13 cellular contexts compared by ENCODE assay signal in genomic region chrX:106220177-106220576, GRCh38. TPM values are rescaled to one million over a fixed set of nuclear protein-coding genes. Genes with fewer than 3 reads are reported as not detected.
DNase-seq lines count a peak whose midpoint lies in the region; ATAC-seq and TF ChIP-seq lines count a peak whose summit lies in the region.
"Had no signal": no experiment of that assay in that cellular context is flagged by ENCODE, and none has a peak within 500 bp of the region (broad histone marks: within the 10 kb centered on the region; RNA-seq: fewer than 3 reads in every experiment).

No MANE protein-coding gene starts in this region.

- H3K9me3 ChIP-seq in Karpas-422 (ENCODE audit: low read length) (no peaks in the 10 kb centered on the region), mammary epithelial cell (replicated peaks; ENCODE audit: insufficient read depth, low read length) (no peaks in the 10 kb centered on the region), BE2C (no peaks in the 10 kb centered on the region)
- H3K9me3 ChIP-seq: adrenal gland, ovary, suprapubic skin had no signal

- H3K27ac ChIP-seq in C4-2B (no peak overlapping the region), Karpas-422 (ENCODE audit: low read length) (no peak overlapping the region), mammary epithelial cell (ENCODE audit: insufficient read depth, low read depth, low read length) (no peak overlapping the region)
- H3K27ac ChIP-seq: adrenal gland, ovary, suprapubic skin had no signal

- H3K27me3 ChIP-seq in Karpas-422 (ENCODE audit: low read length) (no peaks in the 10 kb centered on the region), mammary epithelial cell (ENCODE audit: insufficient read depth, low read length) (peaks cover 5% of the 10 kb centered on the region), BE2C (no peaks in the 10 kb centered on the region)
- H3K27me3 ChIP-seq: adrenal gland, ovary, suprapubic skin had no signal

- H3K4me3 Mint-ChIP-seq in activated CD8-positive, alpha-beta memory T cell treated with anti-CD3 and anti-CD28 coated beads, Interleukin-2, amount 10 ng/mL, durations not matched to agents 7 days and 5 days = no peak overlapping the region

- no peaks in the 10 kb centered on the region for H3K9me3 Mint-ChIP-seq in activated CD8-positive, alpha-beta memory T cell treated with anti-CD3 and anti-CD28 coated beads, Interleukin-2, amount 10 ng/mL, durations not matched to agents 7 days and 5 days (ENCODE audit: low read depth)

- no peaks in the 10 kb centered on the region for H3K36me3 Mint-ChIP-seq in activated CD8-positive, alpha-beta memory T cell treated with anti-CD3 and anti-CD28 coated beads, Interleukin-2, amount 10 ng/mL, durations not matched to agents 7 days and 5 days

- H3K36me3 ChIP-seq in Karpas-422 (ENCODE audit: insufficient read depth, low read length) = no peaks in the 10 kb centered on the region
- no peaks in the 10 kb centered on the region for H3K36me3 ChIP-seq in mammary epithelial cell (ENCODE audit: insufficient read depth, low read length)
- no peaks in the 10 kb centered on the region for H3K36me3 ChIP-seq in BE2C
- H3K36me3 ChIP-seq: adrenal gland, ovary, suprapubic skin had no signal

- H3K79me2 ChIP-seq in Karpas-422 (ENCODE audit: low read length) (no peaks in the 10 kb centered on the region), mammary epithelial cell (ENCODE audit: insufficient read depth, low read length) (no peaks in the 10 kb centered on the region)

- H2AFZ ChIP-seq in Karpas-422 (ENCODE audit: low read length) (no peak overlapping the region), mammary epithelial cell (ENCODE audit: low read depth, low read length) (no peak overlapping the region)

- TF ChIP-seq CTCF in C4-2B (conservative IDR thresholded peaks at IDR 0.05) = peak; percentile 64
- TF ChIP-seq CTCF in mammary epithelial cell (conservative IDR thresholded peaks at IDR 0.05 in 1 of 2, IDR thresholded peaks at IDR 0.05 in 1 of 2; ENCODE audit: extremely low read depth in 1 of 2, insufficient read depth in 1 of 2, low read depth in 1 of 2, low read length in 2 of 2) = peak; percentile 62 to 67
- TF ChIP-seq CTCF in BE2C (IDR thresholded peaks at IDR 0.05; ENCODE audit: low read depth, low read length) = no peak

- intact Hi-C loops in mammary epithelial cell (cut with micrococcal nuclease) = no loop called here

- no peak overlapping the region for H3K27ac Mint-ChIP-seq in activated CD8-positive, alpha-beta memory T cell treated with anti-CD3 and anti-CD28 coated beads, Interleukin-2, amount 10 ng/mL, durations not matched to agents 7 days and 5 days

- no peaks in the 10 kb centered on the region for H3K9me2 ChIP-seq in Karpas-422 (replicated peaks; ENCODE audit: insufficient read depth, low read length)

- H3K27me3 Mint-ChIP-seq in activated CD8-positive, alpha-beta memory T cell treated with anti-CD3 and anti-CD28 coated beads, Interleukin-2, amount 10 ng/mL, durations not matched to agents 7 days and 5 days = no peaks in the 10 kb centered on the region

- ATAC-seq in activated CD8-positive, alpha-beta memory T cell treated with anti-CD3 and anti-CD28 coated beads, Interleukin-2, amount 10 ng/mL, durations not matched to agents 7 days and 5 days = no peak

- no peaks in the 10 kb centered on the region for H4K20me1 ChIP-seq in Karpas-422 (ENCODE audit: insufficient read depth, low read depth, low read length)
- H4K20me1 ChIP-seq in mammary epithelial cell (ENCODE audit: insufficient read depth, low read length) = no peaks in the 10 kb centered on the region

- WGBS in mammary epithelial cell (ENCODE audit: low coverage, missing lambda C conversion rate) = 21% methylated on average over 2 of the region's 2 CpGs

- BruUV-seq in mammary epithelial cell (replicated peaks; lab: Mats Ljungman, UMichigan) = no TSS peak

- peak; percentile 57 for DNase-seq in Karpas-422
- no peak for DNase-seq in mammary epithelial cell
- peak; percentile 25 for DNase-seq in midbrain (lab: John Stamatoyannopoulos, UW)
- DNase-seq in activated naive CD4-positive, alpha-beta T cell (lab: John Stamatoyannopoulos, UW) = no peak
- DNase-seq in NCI-H446 treated with DMSO at 0.1 percent for 48 hours (lab: John Stamatoyannopoulos, UW) = no peak
- DNase-seq in BE2C = no peak
- DNase-seq in activated CD8-positive, alpha-beta memory T cell treated with anti-CD3 and anti-CD28 coated beads, Interleukin-2, amount 10 ng/mL, durations not matched to agents 7 days and 5 days = no peak
- DNase-seq: adrenal gland, NCI-H1105, ovary had no signal

- H3K4me3 ChIP-seq in Karpas-422 (ENCODE audit: low read length) = no peak overlapping the region
- no peak overlapping the region for H3K4me3 ChIP-seq in mammary epithelial cell (replicated peaks in 1 of 3; ENCODE audit: insufficient read depth in 1 of 3, low read depth in 2 of 3, low read length in 3 of 3)
- no peak overlapping the region for H3K4me3 ChIP-seq in BE2C (ENCODE audit: low read depth, low read length)
- H3K4me3 ChIP-seq: adrenal gland, ovary, suprapubic skin had no signal

- no peaks in the 10 kb centered on the region for H3K4me1 Mint-ChIP-seq in activated CD8-positive, alpha-beta memory T cell treated with anti-CD3 and anti-CD28 coated beads, Interleukin-2, amount 10 ng/mL, durations not matched to agents 7 days and 5 days

- H3K4me2 ChIP-seq in Karpas-422 (ENCODE audit: low read depth, low read length, poor library complexity, severe bottlenecking) (no peak overlapping the region), mammary epithelial cell (ENCODE audit: insufficient read depth, low read depth, low read length) (no peak overlapping the region)

- dilution Hi-C loops in mammary epithelial cell (cut with HindIII; ENCODE audit: low sequenced_read_pairs) = no loop called here

- no peak overlapping the region for H3K9ac ChIP-seq in Karpas-422 (ENCODE audit: low read length)
- H3K9ac ChIP-seq in mammary epithelial cell (ENCODE audit: insufficient read depth, low read length) = no peak overlapping the region

- in situ Hi-C loops in mammary epithelial cell (cut with MboI; ENCODE audit: low sequenced_read_pairs in 2 of 2) = loop anchor here in 1 of 2 donors (25.0 kb wide), 1 partner anchor 167 kb away; no protein-coding TSS in a partner anchor

- H3K4me1 ChIP-seq in Karpas-422 (ENCODE audit: low read length) = no peaks in the 10 kb centered on the region
- H3K4me1 ChIP-seq in mammary epithelial cell (ENCODE audit: insufficient read depth, low read length) = no peaks in the 10 kb centered on the region
- H3K4me1 ChIP-seq in BE2C = no peaks in the 10 kb centered on the region
- H3K4me1 ChIP-seq: adrenal gland, suprapubic skin had no signal

- CTCF ChIA-PET in mammary epithelial cell (lab: Charles Lee; ENCODE audit: low non-redundant PET) = no interaction called here
- CTCF ChIA-PET in activated CD8-positive, alpha-beta memory T cell treated with anti-CD3 and anti-CD28 coated beads, Interleukin-2, amount 10 ng/mL, durations not matched to agents 7 days and 5 days (lab: Charles Lee) = no interaction called here

RNA-seq across cellular contexts. Expression of gene PWWP3B, which starts 52.1 kb away (rescaled TPM):
- not detected in 2 replicates for total RNA-seq in Karpas-422 (2014; rRNA removed; shearing (Covaris generic); ENCODE audit: low replicate concordance)
- total RNA-seq in mammary epithelial cell = 1 to 10 TPM in 1 of 2 donors, under 1 TPM in 1; 0.12 to 1.2 TPM
- polyA plus RNA-seq in mammary epithelial cell = 0.07 TPM
- not detected for polyA minus RNA-seq in mammary epithelial cell
- polyA plus RNA-seq in BE2C (2012; ENCODE audit: insufficient read depth, insufficient read length, low read depth) = not detected
- not detected for total RNA-seq in activated CD8-positive, alpha-beta memory T cell treated with anti-CD3 and anti-CD28 coated beads, Interleukin-2, amount 10 ng/mL, durations not matched to agents 7 days and 5 days
- total RNA-seq: T-helper 2 cell treated with Interferon-gamma antibody and Interleukin-4, amounts not matched to agents 100 ng/mL and 5 ng/mL, for 36 hours had no signal

Comparison
In these comparisons a context has a peak if more than half of its experiments do, and no peak if none do; other contexts are left out.
1. DNase-seq: peak in Karpas-422 (single experiment) and midbrain (single experiment); none in mammary epithelial cell (single experiment), activated naive CD4-positive, alpha-beta T cell (0 of 4), NCI-H446 treated with DMSO at 0.1 percent for 48 hours (single experiment), BE2C (single experiment) and activated CD8-positive, alpha-beta memory T cell treated with anti-CD3 and anti-CD28 coated beads, Interleukin-2, amount 10 ng/mL, durations not matched to agents 7 days and 5 days (single experiment).